ENCODE assay signal across 14 cellular contexts in the genomic region with DNA sequence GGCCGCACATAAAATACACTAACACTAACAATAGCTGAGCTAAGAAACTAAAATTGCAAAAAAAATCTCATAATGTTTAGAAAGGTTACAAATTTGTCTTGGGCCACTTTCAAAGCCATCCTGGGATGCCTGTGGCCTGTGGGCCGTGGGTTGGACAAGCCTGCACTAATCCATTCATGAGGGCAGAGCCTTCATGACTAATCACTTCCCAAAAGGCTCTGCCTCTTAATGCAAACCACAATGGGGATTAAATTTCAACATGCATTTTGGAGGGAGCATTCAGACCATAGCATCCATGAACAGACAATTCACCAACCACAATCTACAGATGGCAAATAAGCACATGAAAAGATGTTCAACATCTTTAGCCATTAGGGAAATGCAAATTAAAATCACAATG.
DNase-seq lines count a peak whose midpoint lies in the region; FAIRE-seq and TF ChIP-seq lines count a peak whose summit lies in the region.
"Had no signal": no experiment of that assay in that cellular context is flagged by ENCODE, and none has a peak within 500 bp of the region (broad histone marks: within the 10 kb centered on the region; RNA-seq: fewer than 3 reads in every experiment).

No MANE protein-coding gene starts in this region.

- DNase-seq in A172 (ENCODE audit: low spot score) (peak; percentile 63), H54 (ENCODE audit: insufficient read length, low spot score) (no peak), RPMI7951 (ENCODE audit: low read depth) (peak; percentile 94), fibroblast of gingiva (ENCODE audit: low read depth) (peak; percentile 94), NK-92 (lab: John Stamatoyannopoulos, UW; ENCODE audit: unreplicated experiment) (no peak), ureter (ENCODE audit: low spot score) (no peak), amygdala (lab: John Stamatoyannopoulos, UW) (no peak), tibial artery (no peak)
- DNase-seq: body of pancreas; erythroblast; NCI-H1436; stimulated activated naive CD4-positive, alpha-beta T cell treated with Interleukin-2 at 50 U/mL for 16 hours had no signal

- no peak overlapping the region for H3K4me3 ChIP-seq in tibial artery
- H3K4me3 ChIP-seq: BLaER1 treated with 17β-estradiol and CSF1 and Interleukin-3, amounts not matched to agents 10 nM and 100 nM; body of pancreas had no signal

- H3K27me3 ChIP-seq in tibial artery: no peaks in the 10 kb centered on the region
- H3K27me3 ChIP-seq: BLaER1 treated with 17β-estradiol and CSF1 and Interleukin-3, amounts not matched to agents 10 nM and 100 nM; body of pancreas had no signal

- H3K9me3 ChIP-seq in tibial artery: no peaks in the 10 kb centered on the region
- H3K9me3 ChIP-seq: body of pancreas had no signal

- intact Hi-C loops in tibial artery (cut with DNase I; ENCODE audit: low total_unique reads): loop anchor here (5.0 kb wide), 1 partner anchor 989 kb away; no protein-coding TSS in a partner anchor

- no peak for TF ChIP-seq CTCF in tibial artery (IDR thresholded peaks at IDR 0.05)

- H3K27ac ChIP-seq in tibial artery: no peak overlapping the region
- H3K27ac ChIP-seq: BLaER1 treated with 17β-estradiol and CSF1 and Interleukin-3, amounts not matched to agents 10 nM and 100 nM; body of pancreas had no signal

- H3K4me1 ChIP-seq in tibial artery: peaks cover 0 to 5% (median 0%) of the 10 kb centered on the region in 4 donors
- H3K4me1 ChIP-seq: body of pancreas had no signal

- H3K36me3 ChIP-seq in tibial artery: peaks cover 16 to 25% (median 21%) of the 10 kb centered on the region in 3 donors

- peak; percentile 98 for FAIRE-seq in H54 (lab: Jason Lieb, UNC)
- FAIRE-seq: TTC549 had no signal

- no peak for TF ChIP-seq POLR2A in H54 (IDR thresholded peaks at IDR 0.05; ENCODE audit: low read depth, low read length)

Comparison
In these comparisons a context has a peak if more than half of its experiments do, and no peak if none do; other contexts are left out.
1. DNase-seq: peak in A172 (single experiment), RPMI7951 (single experiment) and fibroblast of gingiva (single experiment); none in H54 (single experiment), NK-92 (single experiment), ureter (single experiment), amygdala (0 of 56) and tibial artery (0 of 2).